Comparison of ENCODE assay signal across 9 cellular contexts in genomic region chr3:187042062-187042745, GRCh38.
DNase-seq lines count a peak whose midpoint lies in the region; ATAC-seq and TF ChIP-seq lines count a peak whose summit lies in the region.
"Had no signal": no experiment of that assay in that cellular context is flagged by ENCODE, and none has a peak within 500 bp of the region (broad histone marks: within the 10 kb centered on the region; RNA-seq: fewer than 3 reads in every experiment).

No MANE protein-coding gene starts in this region.

- H3K27me3 ChIP-seq in left ventricle myocardium inferior (ENCODE audit: low read depth), result no peaks in the 10 kb centered on the region
- H3K27me3 ChIP-seq in ascending aorta, result no peaks in the 10 kb centered on the region
- H3K27me3 ChIP-seq in left lung, result no peaks in the 10 kb centered on the region
- no peaks in the 10 kb centered on the region for H3K27me3 ChIP-seq in SJCRH30

- peaks cover 76% of the 10 kb centered on the region for H3K4me1 ChIP-seq in left ventricle myocardium inferior
- peaks cover 7 to 17% of the 10 kb centered on the region in 2 donors for H3K4me1 ChIP-seq in ascending aorta
- peaks cover 9 to 55% of the 10 kb centered on the region in 2 donors for H3K4me1 ChIP-seq in left lung
- H3K4me1 ChIP-seq in SJCRH30, result no peaks in the 10 kb centered on the region

- no peaks in the 10 kb centered on the region for H3K27me3 Mint-ChIP-seq in type B pancreatic cell

- intact Hi-C loops in left ventricle myocardium inferior (cut with micrococcal nuclease), result no loop called here
- intact Hi-C loops in cardiac septum (cut with DNase I), result loop anchor here (5.0 kb wide), 2 partner anchors 60 to 110 kb away; partner anchors contain the start of gene ST6GAL1
- intact Hi-C loops in ascending aorta (cut with DNase I), result no loop called here
- intact Hi-C loops in left lung (cut with DNase I), result no loop called here

- H3K36me3 ChIP-seq in left ventricle myocardium inferior (peaks cover 20% of the 10 kb centered on the region), ascending aorta (peaks cover 17 to 27% of the 10 kb centered on the region in 2 donors), left lung (peaks cover 0 to 35% of the 10 kb centered on the region in 2 donors), SJCRH30 (no peaks in the 10 kb centered on the region)

- no peak overlapping the region for H3K4me3 ChIP-seq in left ventricle myocardium inferior
- no peak overlapping the region for H3K4me3 ChIP-seq in ascending aorta
- H3K4me3 ChIP-seq in left lung, result no peak overlapping the region
- no peak overlapping the region for H3K4me3 ChIP-seq in SJCRH30
- H3K4me3 ChIP-seq: thoracic aorta had no signal

- peaks cover 18% of the 10 kb centered on the region for H3K36me3 Mint-ChIP-seq in type B pancreatic cell

- no peak overlapping the region for H3K4me3 Mint-ChIP-seq in type B pancreatic cell

- no peak for TF ChIP-seq CTCF in left ventricle myocardium inferior (IDR thresholded peaks at IDR 0.05; ENCODE audit: borderline replicate concordance)
- TF ChIP-seq CTCF in ascending aorta (IDR thresholded peaks at IDR 0.05), result no peak
- TF ChIP-seq CTCF in type B pancreatic cell (conservative IDR thresholded peaks at IDR 0.05), result no peak
- no peak for TF ChIP-seq CTCF in left lung (IDR thresholded peaks at IDR 0.05)

- H3K9me3 Mint-ChIP-seq in type B pancreatic cell, result no peaks in the 10 kb centered on the region

- peak overlapping the region; percentile 42 for H3K27ac Mint-ChIP-seq in type B pancreatic cell

- peak overlapping the region; percentile 42 for H3K27ac ChIP-seq in left ventricle myocardium inferior (replicated peaks)
- H3K27ac ChIP-seq in ascending aorta, result peak overlapping the region; percentile 73 to 82
- H3K27ac ChIP-seq in left lung, result peak overlapping the region in 1 of 2 donors; percentile 65
- no peak overlapping the region for H3K27ac ChIP-seq in SJCRH30

- DNase-seq in left ventricle myocardium inferior, result no peak
- DNase-seq in cardiac septum (ENCODE audit: low spot score), result no peak
- no peak for DNase-seq in ascending aorta (ENCODE audit: low spot score in 2 of 2)
- DNase-seq in type B pancreatic cell (ENCODE audit: extremely low spot score, unreplicated experiment), result no peak
- DNase-seq in left lung, result no peak
- no peak for DNase-seq in SJCRH30

- H3K9me3 ChIP-seq in left ventricle myocardium inferior (replicated peaks), result no peaks in the 10 kb centered on the region
- H3K9me3 ChIP-seq in ascending aorta, result no peaks in the 10 kb centered on the region
- H3K9me3 ChIP-seq in left lung, result no peaks in the 10 kb centered on the region
- no peaks in the 10 kb centered on the region for H3K9me3 ChIP-seq in SJCRH30 (replicated peaks)
- H3K9me3 ChIP-seq: thoracic aorta had no signal

- H3K4me1 Mint-ChIP-seq in type B pancreatic cell (ENCODE audit: unreplicated experiment), result peaks cover 13% of the 10 kb centered on the region

- peak; percentile 13 for ATAC-seq in HG03159 (IDR thresholded peaks at IDR 0.05; ENCODE audit: unreplicated experiment)
- no peak for ATAC-seq in left lung
- ATAC-seq in HG03571 (IDR thresholded peaks at IDR 0.05; ENCODE audit: unreplicated experiment), result no peak
